In genomic region chr2:85873679-85874078, GRCh38 we compare ENCODE assay signal across 14 cellular contexts. TPM values are rescaled to one million over a fixed set of nuclear protein-coding genes. Genes with fewer than 3 reads are reported as not detected.
DNase-seq lines count a peak whose midpoint lies in the region; ATAC-seq and TF ChIP-seq lines count a peak whose summit lies in the region.
"Had no signal": no experiment of that assay in that cellular context is flagged by ENCODE, and none has a peak within 500 bp of the region (broad histone marks: within the 10 kb centered on the region; RNA-seq: fewer than 3 reads in every experiment).

No MANE protein-coding gene starts in this region.

- WGBS in SK-N-SH (ENCODE audit: low lambda C conversion rate): 96% methylated on average over 4 of the region's 4 CpGs

- no peak overlapping the region for H3K9ac ChIP-seq in SK-N-SH

- H4K20me1 ChIP-seq in SK-N-SH (ENCODE audit: insufficient read depth): 0 out of 2 replicates have a peak, but pooled peaks cover 8% of the 10 kb centered on the region

- CTCF ChIA-PET in SK-N-SH (lab: Yijun Ruan, JAX): interaction anchor here (1.1 kb wide), 1 partner anchor 14 kb away, joined by 3 read pairs; no protein-coding TSS in a partner anchor

- TF ChIP-seq POLR2A in Peyer's patch (IDR thresholded peaks at IDR 0.05): no peak

- no peak for TF ChIP-seq EP300 in SK-N-SH (IDR thresholded peaks at IDR 0.05; ENCODE audit: borderline replicate concordance in 1 of 2, low read depth in 1 of 2, low read length in 1 of 2)

- no peak overlapping the region for H3K4me2 ChIP-seq in SK-N-SH

- H3K36me3 ChIP-seq in BE2C (no peaks in the 10 kb centered on the region), SK-N-SH (replicated peaks in 1 of 2; ENCODE audit: control insufficient read depth in 1 of 2, insufficient read depth in 2 of 2, low read length in 1 of 2) (peaks cover 4 to 10% of the 10 kb centered on the region in 2 experiments), Peyer's patch (no peaks in the 10 kb centered on the region)

- POLR2A ChIA-PET in SK-N-SH (lab: Yijun Ruan, JAX): no interaction called here

- no peak for TF ChIP-seq RAD21 in SK-N-SH (IDR thresholded peaks at IDR 0.05; ENCODE audit: low read length)

- no peaks in the 10 kb centered on the region for H3K27me3 ChIP-seq in BE2C
- H3K27me3 ChIP-seq in SK-N-SH (ENCODE audit: insufficient read depth): no peaks in the 10 kb centered on the region
- no peaks in the 10 kb centered on the region for H3K27me3 ChIP-seq in foreskin keratinocyte
- no peaks in the 10 kb centered on the region for H3K27me3 ChIP-seq in Peyer's patch

- H3K9me2 ChIP-seq in SK-N-SH: no peaks in the 10 kb centered on the region

- no peaks in the 10 kb centered on the region for H3F3A ChIP-seq in SK-N-SH (replicated peaks; ENCODE audit: insufficient read depth)

- no peak for DNase-seq in BE2C
- DNase-seq in GM12864 (ENCODE audit: low read depth): no peak
- DNase-seq in SK-N-SH: peak; percentile 25
- no peak for DNase-seq in foreskin keratinocyte
- no peak for DNase-seq in Peyer's patch
- DNase-seq: activated CD4-positive, CD25-positive, alpha-beta regulatory T cell; hippocampal formation; naive thymus-derived CD4-positive, alpha-beta T cell; NCI-H1105 treated with DMSO at 0.1 percent for 48 hours; stimulated activated naive CD4-positive, alpha-beta T cell had no signal

- ATAC-seq in foreskin keratinocyte (no peak), GM18868 (IDR thresholded peaks at IDR 0.05; ENCODE audit: unreplicated experiment) (no peak), HG02840 (IDR thresholded peaks at IDR 0.05; ENCODE audit: low FRiP score, unreplicated experiment) (no peak), HG02610 (IDR thresholded peaks at IDR 0.05; ENCODE audit: unreplicated experiment) (no peak)
- ATAC-seq: activated T-helper 17 cell treated with anti-CD3 and anti-CD28 coated beads, Interleukin-2, amount 50 U/mL, for 72 hours; naive thymus-derived CD4-positive, alpha-beta T cell had no signal

- H2AFZ ChIP-seq in SK-N-SH (ENCODE audit: low read depth): no peak overlapping the region

- H3K4me1 ChIP-seq in BE2C (no peaks in the 10 kb centered on the region), SK-N-SH (ENCODE audit: control insufficient read depth in 1 of 2, insufficient read depth in 2 of 2, low read depth in 1 of 2, low read length in 1 of 2) (no peaks in the 10 kb centered on the region; a peak in 1 of 4 replicates), foreskin keratinocyte (peaks cover 2% of the 10 kb centered on the region), Peyer's patch (no peaks in the 10 kb centered on the region)

- H3K27ac ChIP-seq in SK-N-SH (ENCODE audit: low read depth in 2 of 2, low read length in 1 of 2): no peak overlapping the region
- H3K27ac ChIP-seq in foreskin keratinocyte: no peak overlapping the region
- no peak overlapping the region for H3K27ac ChIP-seq in Peyer's patch

- H3K9me3 ChIP-seq in BE2C (no peaks in the 10 kb centered on the region), SK-N-SH (no peaks in the 10 kb centered on the region), Peyer's patch (no peaks in the 10 kb centered on the region)

- peaks cover 31% of the 10 kb centered on the region; the same call in 1 of the 2 replicates for H3K79me2 ChIP-seq in SK-N-SH (ENCODE audit: insufficient read depth)

- no peak overlapping the region for H3K4me3 ChIP-seq in BE2C (ENCODE audit: low read depth, low read length)
- no peak overlapping the region for H3K4me3 ChIP-seq in GM12864 (ENCODE audit: low read depth, low read length)
- H3K4me3 ChIP-seq in SK-N-SH (ENCODE audit: low read depth in 2 of 2, low read length in 1 of 2): no peak overlapping the region
- no peak overlapping the region for H3K4me3 ChIP-seq in Peyer's patch

- TF ChIP-seq CTCF in BE2C (IDR thresholded peaks at IDR 0.05; ENCODE audit: low read depth, low read length) (peak; percentile 18; the same call in 1 of the 2 replicates), GM12864 (IDR thresholded peaks at IDR 0.05; ENCODE audit: low read depth, low read length, missing control alignments) (peak; percentile 54), SK-N-SH (IDR thresholded peaks at IDR 0.05) (peak; percentile 36), foreskin keratinocyte (conservative IDR thresholded peaks at IDR 0.05) (peak; percentile 33), Peyer's patch (IDR thresholded peaks at IDR 0.05) (peak in 1 of 6 experiments; percentile 20)

TF ChIP-seq in SK-N-SH, 30 proteins besides CTCF, POLR2A, EP300 and RAD21 (continues in another document):
- TF ChIP-seq MEF2A (IDR thresholded peaks at IDR 0.05; ENCODE audit: borderline replicate concordance, low read depth) (no peak), SIN3A (IDR thresholded peaks at IDR 0.05; ENCODE audit: borderline replicate concordance, low read depth, low read length) (no peak), GATA2 (CRISPR knock-in tag; IDR thresholded peaks at IDR 0.05) (no peak), IRF3 (IDR thresholded peaks at IDR 0.05; ENCODE audit: low read depth, low read length) (no peak), SMC3 (IDR thresholded peaks at IDR 0.05; ENCODE audit: low read depth, low read length) (no peak), PBX3 (IDR thresholded peaks at IDR 0.05) (no peak), POLR2AphosphoS5 (IDR thresholded peaks at IDR 0.05; ENCODE audit: low read depth, low read length) (no peak), REST (IDR thresholded peaks at IDR 0.05; ENCODE audit: low read depth, low read length) (no peak), MXI1 (IDR thresholded peaks at IDR 0.05; ENCODE audit: low read depth, low read length) (no peak), TEAD4 (IDR thresholded peaks at IDR 0.05; ENCODE audit: borderline replicate concordance, insufficient read depth) (no peak)
- TF ChIP-seq, protein P1, sequence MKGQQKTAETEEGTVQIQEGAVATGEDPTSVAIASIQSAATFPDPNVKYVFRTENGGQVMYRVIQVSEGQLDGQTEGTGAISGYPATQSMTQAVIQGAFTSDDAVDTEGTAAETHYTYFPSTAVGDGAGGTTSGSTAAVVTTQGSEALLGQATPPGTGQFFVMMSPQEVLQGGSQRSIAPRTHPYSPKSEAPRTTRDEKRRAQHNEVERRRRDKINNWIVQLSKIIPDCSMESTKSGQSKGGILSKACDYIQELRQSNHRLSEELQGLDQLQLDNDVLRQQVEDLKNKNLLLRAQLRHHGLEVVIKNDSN (IDR thresholded peaks at IDR 0.05; ENCODE audit: borderline replicate concordance, low read depth): no peak
- TF ChIP-seq, protein P2, sequence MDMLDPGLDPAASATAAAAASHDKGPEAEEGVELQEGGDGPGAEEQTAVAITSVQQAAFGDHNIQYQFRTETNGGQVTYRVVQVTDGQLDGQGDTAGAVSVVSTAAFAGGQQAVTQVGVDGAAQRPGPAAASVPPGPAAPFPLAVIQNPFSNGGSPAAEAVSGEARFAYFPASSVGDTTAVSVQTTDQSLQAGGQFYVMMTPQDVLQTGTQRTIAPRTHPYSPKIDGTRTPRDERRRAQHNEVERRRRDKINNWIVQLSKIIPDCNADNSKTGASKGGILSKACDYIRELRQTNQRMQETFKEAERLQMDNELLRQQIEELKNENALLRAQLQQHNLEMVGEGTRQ (IDR thresholded peaks at IDR 0.05; ENCODE audit: borderline replicate concordance, low read depth, low read length): no peak

RNA-seq across cellular contexts. Expression of gene ST3GAL5, which starts 15.1 kb away (rescaled TPM):
- polyA plus RNA-seq in BE2C (2012; ENCODE audit: insufficient read depth, insufficient read length, low read depth): 11.0 TPM
- 37.6 and 55.7 TPM in 2 replicates for polyA plus RNA-seq in SK-N-SH (2012; rRNA removed)
- 55.0 and 61.9 TPM in 2 replicates for polyA plus RNA-seq in SK-N-SH (2012; cell fraction: cytosol; rRNA removed)
- polyA plus RNA-seq in SK-N-SH (2012; cell fraction: nucleus; rRNA removed): 46.2 and 62.7 TPM in 2 replicates
- total RNA-seq in foreskin keratinocyte: 30.1 and 36.1 TPM in 2 replicates
- 19.8 and 21.8 TPM in 2 replicates for polyA plus RNA-seq in foreskin keratinocyte
- total RNA-seq in Peyer's patch: 10 to 100 TPM; 10.8 to 23.9 (median 16.5) TPM
